Comparison of ENCODE assay signal across 19 cellular contexts in the genomic region with DNA sequence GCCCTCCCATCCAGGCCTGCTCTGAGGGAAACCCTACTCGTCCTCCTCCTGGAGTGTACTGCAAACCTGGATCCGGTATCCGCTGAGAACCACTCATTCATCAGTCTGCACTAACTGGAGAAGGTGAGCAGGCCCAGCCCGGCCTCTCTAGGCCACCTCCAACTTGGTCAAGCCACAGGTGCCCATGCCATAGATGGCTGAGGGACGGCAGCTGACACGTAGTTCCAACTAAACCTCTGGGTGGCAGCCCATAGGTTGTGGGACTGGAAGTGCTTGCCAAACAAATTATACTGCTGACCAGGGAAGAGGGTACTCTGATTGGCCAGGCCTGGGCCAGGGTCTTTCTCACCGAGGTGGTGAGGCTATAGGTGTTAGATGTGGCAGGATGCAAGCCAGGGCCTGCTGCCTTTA. TPM values are rescaled to one million over a fixed set of nuclear protein-coding genes. Genes with fewer than 3 reads are reported as not detected.
DNase-seq lines count a peak whose midpoint lies in the region; ATAC-seq and TF ChIP-seq lines count a peak whose summit lies in the region.
"Had no signal": no experiment of that assay in that cellular context is flagged by ENCODE, and none has a peak within 500 bp of the region (broad histone marks: within the 10 kb centered on the region; RNA-seq: fewer than 3 reads in every experiment).

No MANE protein-coding gene starts in this region.

- H3K9me3 Mint-ChIP-seq in WTC11 = no peaks in the 10 kb centered on the region
- H3K9me3 Mint-ChIP-seq in activated T-helper 17 cell treated with anti-CD3 and anti-CD28 coated beads, Interleukin-2, amount 50 U/mL, for 72 hours = no peaks in the 10 kb centered on the region
- H3K9me3 Mint-ChIP-seq: activated T-helper 2 cell treated with anti-CD3 and anti-CD28 coated beads, Interferon-gamma antibody, Interleukin-2, Interleukin-4, amounts not matched to agents 10 μg/mL and 5 μg/mL and 100 μg/mL, durations not matched to agents 14 hours and 24 hours and 36 hours had no signal

- peak overlapping the region; percentile 99 for H3K27ac Mint-ChIP-seq in WTC11
- no peak overlapping the region for H3K27ac Mint-ChIP-seq in activated T-helper 17 cell treated with anti-CD3 and anti-CD28 coated beads, Interleukin-2, amount 50 U/mL, for 72 hours
- H3K27ac Mint-ChIP-seq: activated T-helper 2 cell treated with anti-CD3 and anti-CD28 coated beads, Interferon-gamma antibody, Interleukin-2, Interleukin-4, amounts not matched to agents 10 μg/mL and 5 μg/mL and 100 μg/mL, durations not matched to agents 14 hours and 24 hours and 36 hours had no signal

- CTCF ChIA-PET in WTC11 (lab: Charles Lee) = interaction anchor here (0.8 to 2.9 kb wide), 17 partner anchors 9 to 198 kb away, joined by 3 to 34 read pairs (median 5); partner anchors contain the start of gene CDKN1C

- 70% methylated on average over 7 of the region's 7 CpGs for WGBS in right cardiac atrium
- 68% methylated on average over 4 of the region's 7 CpGs for WGBS in right lobe of liver (ENCODE audit: insufficient coverage, low coverage, low lambda C conversion rate, missing lambda C conversion rate)
- 55 to 57% methylated on average over 7 of the region's 7 CpGs for WGBS in aorta, 2 donors

- peaks cover 19% of the 10 kb centered on the region for H3K4me1 ChIP-seq in right cardiac atrium (ENCODE audit: control insufficient read depth, insufficient read depth, low read length)
- peaks cover 0 to 7% (median 0%) of the 10 kb centered on the region in 4 donors for H3K4me1 ChIP-seq in right lobe of liver
- H3K4me1 ChIP-seq in aorta (ENCODE audit: control insufficient read depth in 1 of 2, insufficient read depth in 2 of 2, low read length in 2 of 2) = no peaks in the 10 kb centered on the region

- no peak for ATAC-seq in left cardiac atrium
- ATAC-seq in right cardiac atrium = no peak
- ATAC-seq in WTC11 = peak; percentile 25
- no peak for ATAC-seq in right lobe of liver
- no peak for ATAC-seq in aorta (ENCODE audit: low FRiP score)
- ATAC-seq in GM21737 (IDR thresholded peaks at IDR 0.05; ENCODE audit: unreplicated experiment) = no peak
- ATAC-seq in activated T-helper 17 cell treated with anti-CD3 and anti-CD28 coated beads, Interleukin-2, amount 50 U/mL, for 72 hours (replicated peaks) = no peak

- H3K27ac ChIP-seq in right cardiac atrium (ENCODE audit: low read length) (no peak overlapping the region), right lobe of liver (no peak overlapping the region), aorta (ENCODE audit: low read depth in 1 of 2, low read length in 2 of 2) (no peak overlapping the region)
- H3K27ac ChIP-seq: brain microvascular endothelial cell, stomach had no signal

- peak overlapping the region; percentile 33 for H3K4me3 Mint-ChIP-seq in WTC11
- no peak overlapping the region for H3K4me3 Mint-ChIP-seq in activated T-helper 17 cell treated with anti-CD3 and anti-CD28 coated beads, Interleukin-2, amount 50 U/mL, for 72 hours

- TF ChIP-seq CTCF in WTC11 (IDR thresholded peaks at IDR 0.05) = no peak
- no peak for TF ChIP-seq CTCF in right lobe of liver (IDR thresholded peaks at IDR 0.05)

- H3K4me1 Mint-ChIP-seq in WTC11 = peaks cover 93% of the 10 kb centered on the region
- H3K4me1 Mint-ChIP-seq in activated T-helper 17 cell treated with anti-CD3 and anti-CD28 coated beads, Interleukin-2, amount 50 U/mL, for 72 hours = no peaks in the 10 kb centered on the region

- DNase-seq in left cardiac atrium (peak; percentile 14), right cardiac atrium (no peak), WTC11 (ENCODE audit: low spot score) (peak; percentile 25), right lobe of liver (peak in 2 of 3 donors; percentile 39), aorta (peak; percentile 40 to 59), ACHN (no peak)
- DNase-seq: activated CD4-positive, alpha-beta T cell treated with anti-CD3 and anti-CD28 coated beads, Interleukin-2, amount 50 U/mL, for 48 hours; brain microvascular endothelial cell; DMS 273 treated with DMSO at 0.1 percent for 48 hours; effector CD4-positive, alpha-beta T cell; MG63; NCI-H2029 treated with DMSO at 0.1 percent for 48 hours; NCI-H82; SHP77 treated with DMSO at 0.1 percent for 48 hours; small intestine; stomach had no signal

- intact Hi-C loops in left cardiac atrium (cut with DNase I) = no loop called here
- intact Hi-C loops in right cardiac atrium (cut with DNase I) = loop anchor here in 3 of 4 donors (10.0 kb wide), 2 partner anchors 171 to 191 kb away; partner anchors contain the start of gene CDKN1C (in 2 of the 3)
- intact Hi-C loops in right lobe of liver (cut with DNase I) = no loop called here
- intact Hi-C loops in aorta (cut with DNase I) = no loop called here

- TF ChIP-seq POLR2A in right lobe of liver (IDR thresholded peaks at IDR 0.05) = no peak

- H3K4me3 ChIP-seq in right cardiac atrium (ENCODE audit: low read length) (no peak overlapping the region), right lobe of liver (no peak overlapping the region), aorta (ENCODE audit: low read length in 2 of 2) (no peak overlapping the region)
- H3K4me3 ChIP-seq: MG63, stomach had no signal

- peaks cover 11% of the 10 kb centered on the region for H3K36me3 Mint-ChIP-seq in WTC11
- no peaks in the 10 kb centered on the region for H3K36me3 Mint-ChIP-seq in activated T-helper 17 cell treated with anti-CD3 and anti-CD28 coated beads, Interleukin-2, amount 50 U/mL, for 72 hours (ENCODE audit: low read depth)

- peaks cover 8% of the 10 kb centered on the region for H3K27me3 Mint-ChIP-seq in WTC11 (ENCODE audit: low read depth)
- no peaks in the 10 kb centered on the region for H3K27me3 Mint-ChIP-seq in activated T-helper 17 cell treated with anti-CD3 and anti-CD28 coated beads, Interleukin-2, amount 50 U/mL, for 72 hours

- H3K36me3 ChIP-seq in right lobe of liver (no peaks in the 10 kb centered on the region), aorta (ENCODE audit: control insufficient read depth in 1 of 2, insufficient read depth in 2 of 2, low read length in 1 of 2) (no peaks in the 10 kb centered on the region)
- H3K36me3 ChIP-seq: brain microvascular endothelial cell, MG63 had no signal

- H3K27me3 ChIP-seq in right cardiac atrium (ENCODE audit: control insufficient read depth, insufficient read depth) = no peaks in the 10 kb centered on the region
- H3K27me3 ChIP-seq in right lobe of liver = no peaks in the 10 kb centered on the region
- H3K27me3 ChIP-seq in aorta (ENCODE audit: control insufficient read depth in 1 of 2, insufficient read depth in 2 of 2, low read length in 1 of 2) = no peaks in the 10 kb centered on the region
- H3K27me3 ChIP-seq: brain microvascular endothelial cell, MG63, stomach had no signal

- H3K9me3 ChIP-seq in right cardiac atrium (ENCODE audit: control insufficient read depth, low read length) (no peaks in the 10 kb centered on the region), right lobe of liver (no peaks in the 10 kb centered on the region), aorta (ENCODE audit: control insufficient read depth, low read length) (no peaks in the 10 kb centered on the region)
- H3K9me3 ChIP-seq: MG63, stomach had no signal

- in situ Hi-C loops in ACHN (cut with HindIII; ENCODE audit: low pct_ligation_motif_present, low pct_unique_long_range_greater_than_20kb, low sequenced_read_pairs) = no loop called here

- POLR2A ChIA-PET in WTC11 (lab: Charles Lee) = interaction anchor here (1.0 to 1.7 kb wide), 4 partner anchors 9 to 192 kb away, joined by 3 to 9 read pairs (median 7); partner anchors contain the start of gene CDKN1C

TF ChIP-seq in WTC11, 78 proteins besides CTCF, POLR2A, EP300 and RAD21:
- TF ChIP-seq, protein P1, sequence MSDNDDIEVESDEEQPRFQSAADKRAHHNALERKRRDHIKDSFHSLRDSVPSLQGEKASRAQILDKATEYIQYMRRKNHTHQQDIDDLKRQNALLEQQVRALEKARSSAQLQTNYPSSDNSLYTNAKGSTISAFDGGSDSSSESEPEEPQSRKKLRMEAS (CRISPR knock-in tag; IDR thresholded peaks at IDR 0.05) = 0 out of 2 replicates have a peak, but pooled peaks have one; percentile 18
- TF ChIP-seq, protein P2, sequence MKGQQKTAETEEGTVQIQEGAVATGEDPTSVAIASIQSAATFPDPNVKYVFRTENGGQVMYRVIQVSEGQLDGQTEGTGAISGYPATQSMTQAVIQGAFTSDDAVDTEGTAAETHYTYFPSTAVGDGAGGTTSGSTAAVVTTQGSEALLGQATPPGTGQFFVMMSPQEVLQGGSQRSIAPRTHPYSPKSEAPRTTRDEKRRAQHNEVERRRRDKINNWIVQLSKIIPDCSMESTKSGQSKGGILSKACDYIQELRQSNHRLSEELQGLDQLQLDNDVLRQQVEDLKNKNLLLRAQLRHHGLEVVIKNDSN (CRISPR knock-in tag; IDR thresholded peaks at IDR 0.05) = peak; percentile 9; the same call in 1 of the 2 replicates
- TF ChIP-seq RELA (CRISPR knock-in tag; IDR thresholded peaks at IDR 0.05; ENCODE audit: borderline replicate concordance) = no peak

RNA-seq across cellular contexts. Expression of gene KCNQ1OT1, which starts 5.9 kb away (rescaled TPM):
- total RNA-seq in left cardiac atrium = under 1 TPM; 0.59 to 0.81 TPM
- under 1 TPM; 0.51 to 0.78 (median 0.55) TPM for total RNA-seq in right cardiac atrium
- polyA plus RNA-seq in right cardiac atrium = 0.41 TPM
- 2.1 to 2.4 TPM (median 2.3 TPM) in 3 replicates for total RNA-seq in WTC11 (2021)
- total RNA-seq in right lobe of liver = 1 to 10 TPM in 2 of 6 experiments, under 1 TPM in 4; 0.37 to 1.7 (median 0.60) TPM
- total RNA-seq in aorta = 1 to 10 TPM; 2.3 to 5.4 TPM
- polyA plus RNA-seq in aorta = under 1 TPM; 0.08 to 0.13 TPM
- total RNA-seq in activated T-helper 17 cell treated with anti-CD3 and anti-CD28 coated beads, Interleukin-2, amount 50 U/mL, for 72 hours = under 1 TPM; 0.24 to 0.64 TPM

Comparison
In these comparisons a context has a peak if more than half of its experiments do, and no peak if none do; other contexts are left out.
1. DNase-seq: peak in left cardiac atrium (single experiment), WTC11 (single experiment), right lobe of liver (2 of 3) and aorta (2 of 2); none in right cardiac atrium (0 of 3) and ACHN (single experiment).
2. intact Hi-C loops: an anchor here in right cardiac atrium (10.0 kb wide); none called in left cardiac atrium, right lobe of liver and aorta.